18 cellular contexts compared by ENCODE assay signal in the genomic region with DNA sequence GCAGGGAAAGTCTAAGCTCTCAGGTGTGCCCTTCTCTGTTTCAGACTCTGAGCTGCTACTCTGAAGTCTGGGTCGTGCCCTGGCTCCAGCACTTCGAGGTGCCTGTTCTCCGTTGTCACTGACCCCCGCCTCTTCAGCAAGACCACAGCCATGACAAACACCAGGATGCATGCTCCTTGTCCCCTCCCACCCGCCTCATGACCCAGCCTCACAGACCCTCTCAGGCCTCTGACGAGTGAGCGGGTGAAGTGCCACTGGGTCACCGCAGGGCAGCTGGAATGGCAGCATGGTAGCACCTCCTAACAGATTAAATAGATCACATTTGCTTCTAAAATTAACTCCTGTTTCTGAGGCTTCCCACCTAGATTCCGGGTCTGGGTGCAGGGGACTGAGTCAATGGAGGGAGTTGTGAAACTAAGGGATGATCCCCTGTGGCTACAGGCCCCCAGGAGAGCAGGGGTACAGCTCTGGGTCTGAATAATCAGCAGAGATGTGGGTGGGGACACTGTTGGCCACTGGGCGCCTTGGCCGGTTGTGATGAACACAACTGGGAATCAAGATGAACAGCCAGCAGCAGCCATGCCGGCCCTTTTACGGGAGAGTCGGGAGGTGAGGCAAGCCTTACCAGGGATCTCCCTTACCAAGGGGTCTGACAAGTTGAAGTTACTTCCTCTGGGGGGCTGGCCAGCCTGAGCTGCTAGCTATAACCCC. TPM values are rescaled to one million over a fixed set of nuclear protein-coding genes. Genes with fewer than 3 reads are reported as not detected.
DNase-seq lines count a peak whose midpoint lies in the region; ATAC-seq lines count a peak whose summit lies in the region.
"Had no signal": no experiment of that assay in that cellular context is flagged by ENCODE, and none has a peak within 500 bp of the region (broad histone marks: within the 10 kb centered on the region; RNA-seq: fewer than 3 reads in every experiment).

No MANE protein-coding gene starts in this region.

- H3K27me3 Mint-ChIP-seq in stimulated activated naive CD8-positive, alpha-beta T cell treated with anti-CD3 and anti-CD28 coated beads, Interleukin-15, amount 100 ng/mL, for 72 hours, result no peaks in the 10 kb centered on the region
- no peaks in the 10 kb centered on the region for H3K27me3 Mint-ChIP-seq in activated CD8-positive, alpha-beta T cell treated with anti-CD3 and anti-CD28 coated beads, Interleukin-2, amount 10 ng/mL, durations not matched to agents 7 days and 5 days (ENCODE audit: low read depth)
- no peaks in the 10 kb centered on the region for H3K27me3 Mint-ChIP-seq in naive thymus-derived CD8-positive, alpha-beta T cell
- no peaks in the 10 kb centered on the region for H3K27me3 Mint-ChIP-seq in activated T-helper 1 cell treated with anti-CD3 and anti-CD28 coated beads, Interleukin-12 subunit alpha, Interleukin-12 subunit beta, Interleukin-2, Interleukin-4 antibody, amounts not matched to agents 30 ng/mL and 10 ng/mL and 1 ng/mL, durations not matched to agents 14 hours and 24 hours and 36 hours (ENCODE audit: insufficient read depth)

- peaks cover 69% of the 10 kb centered on the region for H3K36me3 Mint-ChIP-seq in activated CD8-positive, alpha-beta T cell treated with anti-CD3 and anti-CD28 coated beads, Interleukin-2, amount 10 ng/mL, durations not matched to agents 7 days and 5 days (ENCODE audit: low read depth)
- H3K36me3 Mint-ChIP-seq in naive thymus-derived CD8-positive, alpha-beta T cell, result peaks cover 4 to 54% (median 10%) of the 10 kb centered on the region in 3 donors
- peaks cover 70% of the 10 kb centered on the region for H3K36me3 Mint-ChIP-seq in activated T-helper 1 cell treated with anti-CD3 and anti-CD28 coated beads, Interleukin-12 subunit alpha, Interleukin-12 subunit beta, Interleukin-2, Interleukin-4 antibody, amounts not matched to agents 30 ng/mL and 10 ng/mL and 1 ng/mL, durations not matched to agents 14 hours and 24 hours and 36 hours (ENCODE audit: low read depth)

- POLR2A ChIA-PET in activated CD8-positive, alpha-beta T cell treated with anti-CD3 and anti-CD28 coated beads, Interleukin-2, amount 10 ng/mL, durations not matched to agents 7 days and 5 days (lab: Charles Lee), result interaction anchor here (0.5 kb wide), 1 partner anchor 42 kb away, joined by 3 read pairs; no protein-coding TSS in a partner anchor
- POLR2A ChIA-PET in naive thymus-derived CD8-positive, alpha-beta T cell (lab: Charles Lee), result interaction anchor here (0.6 kb wide), 1 partner anchor 1067 kb away, joined by 3 read pairs; no protein-coding TSS in a partner anchor

- no peak for DNase-seq in stimulated activated naive CD8-positive, alpha-beta T cell treated with anti-CD3 and anti-CD28 coated beads, Interleukin-15, amount 100 ng/mL, for 72 hours
- no peak for DNase-seq in stimulated activated naive CD8-positive, alpha-beta T cell treated with anti-CD3 and anti-CD28 coated beads, Interleukin-15, Interleukin-2, amounts not matched to agents 100 U/mL and 50 U/mL, for 24 hours
- no peak for DNase-seq in activated CD8-positive, alpha-beta T cell treated with anti-CD3 and anti-CD28 coated beads, Interleukin-2, amount 10 ng/mL, durations not matched to agents 7 days and 5 days
- no peak for DNase-seq in naive thymus-derived CD8-positive, alpha-beta T cell
- DNase-seq in activated T-helper 1 cell treated with anti-CD3 and anti-CD28 coated beads, Interleukin-12 subunit alpha, Interleukin-12 subunit beta, Interleukin-2, Interleukin-4 antibody, amounts not matched to agents 30 ng/mL and 10 ng/mL and 1 ng/mL, durations not matched to agents 14 hours and 24 hours and 36 hours (ENCODE audit: low spot score), result no peak
- no peak for DNase-seq in NCI-H82 treated with DMSO at 0.1 percent for 48 hours (lab: John Stamatoyannopoulos, UW; ENCODE audit: unreplicated experiment)
- no peak for DNase-seq in C1 segment of cervical spinal cord (lab: John Stamatoyannopoulos, UW)
- no peak for DNase-seq in NCI-H2227 treated with DMSO at 0.1 percent for 48 hours (lab: John Stamatoyannopoulos, UW)
- DNase-seq: activated CD4-positive, alpha-beta T cell treated with anti-CD3 and anti-CD28 coated beads, Interleukin-2, amount 50 U/mL, for 4 hours; Karpas-422; midbrain; NCI-H1048; NCI-H2029 treated with DMSO at 0.1 percent for 48 hours; NCI-H446 had no signal

- peaks cover 51% of the 10 kb centered on the region for H3K4me1 Mint-ChIP-seq in stimulated activated naive CD8-positive, alpha-beta T cell treated with anti-CD3 and anti-CD28 coated beads, Interleukin-15, amount 100 ng/mL, for 72 hours
- H3K4me1 Mint-ChIP-seq in activated CD8-positive, alpha-beta T cell treated with anti-CD3 and anti-CD28 coated beads, Interleukin-2, amount 10 ng/mL, durations not matched to agents 7 days and 5 days (ENCODE audit: low read depth), result peaks cover 30% of the 10 kb centered on the region
- H3K4me1 Mint-ChIP-seq in naive thymus-derived CD8-positive, alpha-beta T cell, result peaks cover 9 to 54% (median 18%) of the 10 kb centered on the region in 4 donors
- H3K4me1 Mint-ChIP-seq in activated T-helper 1 cell treated with anti-CD3 and anti-CD28 coated beads, Interleukin-12 subunit alpha, Interleukin-12 subunit beta, Interleukin-2, Interleukin-4 antibody, amounts not matched to agents 30 ng/mL and 10 ng/mL and 1 ng/mL, durations not matched to agents 14 hours and 24 hours and 36 hours (ENCODE audit: low read depth), result peaks cover 19% of the 10 kb centered on the region

- intact Hi-C loops in activated T-helper 1 cell treated with anti-CD3 and anti-CD28 coated beads, Interleukin-12 subunit alpha, Interleukin-12 subunit beta, Interleukin-2, Interleukin-4 antibody, amounts not matched to agents 30 ng/mL and 10 ng/mL and 1 ng/mL, durations not matched to agents 14 hours and 24 hours and 36 hours (cut with micrococcal nuclease), result no loop called here

- ATAC-seq in stimulated activated naive CD8-positive, alpha-beta T cell treated with anti-CD3 and anti-CD28 coated beads, Interleukin-15, amount 100 ng/mL, for 72 hours, result no peak
- no peak for ATAC-seq in stimulated activated naive CD8-positive, alpha-beta T cell treated with anti-CD3 and anti-CD28 coated beads, Interleukin-15, Interleukin-2, amounts not matched to agents 100 U/mL and 50 U/mL, for 24 hours
- no peak for ATAC-seq in activated CD8-positive, alpha-beta T cell treated with anti-CD3 and anti-CD28 coated beads, Interleukin-2, amount 10 ng/mL, durations not matched to agents 7 days and 5 days
- ATAC-seq in naive thymus-derived CD8-positive, alpha-beta T cell, result no peak
- ATAC-seq: SK-N-SH treated with all-trans-retinoic acid at 6 μM for 48 hours had no signal

- CTCF ChIA-PET in activated CD8-positive, alpha-beta T cell treated with anti-CD3 and anti-CD28 coated beads, Interleukin-2, amount 10 ng/mL, durations not matched to agents 7 days and 5 days (lab: Charles Lee), result interaction anchor here (0.9 to 1.0 kb wide), 2 partner anchors 28 to 35 kb away, joined by 3 to 4 read pairs; no protein-coding TSS in a partner anchor

- no peaks in the 10 kb centered on the region for H3K9me3 Mint-ChIP-seq in stimulated activated naive CD8-positive, alpha-beta T cell treated with anti-CD3 and anti-CD28 coated beads, Interleukin-15, amount 100 ng/mL, for 72 hours
- H3K9me3 Mint-ChIP-seq in activated CD8-positive, alpha-beta T cell treated with anti-CD3 and anti-CD28 coated beads, Interleukin-2, amount 10 ng/mL, durations not matched to agents 7 days and 5 days (ENCODE audit: insufficient read depth), result no peaks in the 10 kb centered on the region
- H3K9me3 Mint-ChIP-seq in naive thymus-derived CD8-positive, alpha-beta T cell, result no peaks in the 10 kb centered on the region
- no peaks in the 10 kb centered on the region for H3K9me3 Mint-ChIP-seq in activated T-helper 1 cell treated with anti-CD3 and anti-CD28 coated beads, Interleukin-12 subunit alpha, Interleukin-12 subunit beta, Interleukin-2, Interleukin-4 antibody, amounts not matched to agents 30 ng/mL and 10 ng/mL and 1 ng/mL, durations not matched to agents 14 hours and 24 hours and 36 hours

- peak overlapping the region; percentile 54 to 65 for H3K27ac Mint-ChIP-seq in stimulated activated naive CD8-positive, alpha-beta T cell treated with anti-CD3 and anti-CD28 coated beads, Interleukin-15, amount 100 ng/mL, for 72 hours
- peak overlapping the region; percentile 39 for H3K27ac Mint-ChIP-seq in activated CD8-positive, alpha-beta T cell treated with anti-CD3 and anti-CD28 coated beads, Interleukin-2, amount 10 ng/mL, durations not matched to agents 7 days and 5 days
- H3K27ac Mint-ChIP-seq in naive thymus-derived CD8-positive, alpha-beta T cell, result peak overlapping the region in 6 of 10 donors; percentile 22 to 96 (median 70)
- no peak overlapping the region for H3K27ac Mint-ChIP-seq in activated T-helper 1 cell treated with anti-CD3 and anti-CD28 coated beads, Interleukin-12 subunit alpha, Interleukin-12 subunit beta, Interleukin-2, Interleukin-4 antibody, amounts not matched to agents 30 ng/mL and 10 ng/mL and 1 ng/mL, durations not matched to agents 14 hours and 24 hours and 36 hours

- H3K4me3 Mint-ChIP-seq in stimulated activated naive CD8-positive, alpha-beta T cell treated with anti-CD3 and anti-CD28 coated beads, Interleukin-15, amount 100 ng/mL, for 72 hours, result no peak overlapping the region
- H3K4me3 Mint-ChIP-seq in activated CD8-positive, alpha-beta T cell treated with anti-CD3 and anti-CD28 coated beads, Interleukin-2, amount 10 ng/mL, durations not matched to agents 7 days and 5 days, result no peak overlapping the region
- H3K4me3 Mint-ChIP-seq in naive thymus-derived CD8-positive, alpha-beta T cell, result peak overlapping the region in 1 of 10 donors; percentile 75
- no peak overlapping the region for H3K4me3 Mint-ChIP-seq in activated T-helper 1 cell treated with anti-CD3 and anti-CD28 coated beads, Interleukin-12 subunit alpha, Interleukin-12 subunit beta, Interleukin-2, Interleukin-4 antibody, amounts not matched to agents 30 ng/mL and 10 ng/mL and 1 ng/mL, durations not matched to agents 14 hours and 24 hours and 36 hours

RNA-seq across cellular contexts. Expression of a gene that starts 10.7 kb away (rescaled TPM):
- 10 to 100 TPM; 43.9 to 47.5 TPM for total RNA-seq in activated CD8-positive, alpha-beta T cell treated with anti-CD3 and anti-CD28 coated beads, Interleukin-2, amount 10 ng/mL, durations not matched to agents 7 days and 5 days
- total RNA-seq in naive thymus-derived CD8-positive, alpha-beta T cell, result 1 to 10 TPM; 5.5 to 6.6 TPM
- polyA plus RNA-seq in naive thymus-derived CD8-positive, alpha-beta T cell, result 100 to 1,000 TPM in 1 of 3 donors, 10 to 100 TPM in 2; 13.3 to 581 (median 21.3) TPM
- 127 and 133 TPM in 2 replicates for total RNA-seq in activated T-helper 1 cell treated with anti-CD3 and anti-CD28 coated beads, Interleukin-12 subunit alpha, Interleukin-12 subunit beta, Interleukin-2, Interleukin-4 antibody, amounts not matched to agents 30 ng/mL and 10 ng/mL and 1 ng/mL, durations not matched to agents 14 hours and 24 hours and 36 hours
- total RNA-seq: dermis microvascular lymphatic vessel endothelial cell, frontal cortex, HT-29 had no signal

RNA-seq across cellular contexts. Expression of a gene that starts 32.8 kb away (rescaled TPM):
- total RNA-seq in activated CD8-positive, alpha-beta T cell treated with anti-CD3 and anti-CD28 coated beads, Interleukin-2, amount 10 ng/mL, durations not matched to agents 7 days and 5 days, result 10 to 100 TPM; 43.2 to 44.0 TPM
- 10 to 100 TPM; 46.0 to 46.2 TPM for total RNA-seq in naive thymus-derived CD8-positive, alpha-beta T cell
- 100 to 1,000 TPM in 1 of 3 donors, 10 to 100 TPM in 2; 74.5 to 234 (median 81.7) TPM for polyA plus RNA-seq in naive thymus-derived CD8-positive, alpha-beta T cell
- 57.7 and 58.7 TPM in 2 replicates for total RNA-seq in activated T-helper 1 cell treated with anti-CD3 and anti-CD28 coated beads, Interleukin-12 subunit alpha, Interleukin-12 subunit beta, Interleukin-2, Interleukin-4 antibody, amounts not matched to agents 30 ng/mL and 10 ng/mL and 1 ng/mL, durations not matched to agents 14 hours and 24 hours and 36 hours

Comparison
In these comparisons a context has a peak if more than half of its experiments do, and no peak if none do; other contexts are left out.
1. RNA of a gene that starts 10.7 kb away (total RNA-seq): 127 to 133 TPM in activated T-helper 1 cell treated with anti-CD3 and anti-CD28 coated beads, Interleukin-12 subunit alpha, Interleukin-12 subunit beta, Interleukin-2, Interleukin-4 antibody, amounts not matched to agents 30 ng/mL and 10 ng/mL and 1 ng/mL, durations not matched to agents 14 hours and 24 hours and 36 hours and 43.9 to 47.5 TPM in activated CD8-positive, alpha-beta T cell treated with anti-CD3 and anti-CD28 coated beads, Interleukin-2, amount 10 ng/mL, durations not matched to agents 7 days and 5 days; 5.5 to 6.6 TPM in naive thymus-derived CD8-positive, alpha-beta T cell; every median in the first group is over 4 times any median in the second.